14 cellular contexts compared by ENCODE assay signal in the genomic region with DNA sequence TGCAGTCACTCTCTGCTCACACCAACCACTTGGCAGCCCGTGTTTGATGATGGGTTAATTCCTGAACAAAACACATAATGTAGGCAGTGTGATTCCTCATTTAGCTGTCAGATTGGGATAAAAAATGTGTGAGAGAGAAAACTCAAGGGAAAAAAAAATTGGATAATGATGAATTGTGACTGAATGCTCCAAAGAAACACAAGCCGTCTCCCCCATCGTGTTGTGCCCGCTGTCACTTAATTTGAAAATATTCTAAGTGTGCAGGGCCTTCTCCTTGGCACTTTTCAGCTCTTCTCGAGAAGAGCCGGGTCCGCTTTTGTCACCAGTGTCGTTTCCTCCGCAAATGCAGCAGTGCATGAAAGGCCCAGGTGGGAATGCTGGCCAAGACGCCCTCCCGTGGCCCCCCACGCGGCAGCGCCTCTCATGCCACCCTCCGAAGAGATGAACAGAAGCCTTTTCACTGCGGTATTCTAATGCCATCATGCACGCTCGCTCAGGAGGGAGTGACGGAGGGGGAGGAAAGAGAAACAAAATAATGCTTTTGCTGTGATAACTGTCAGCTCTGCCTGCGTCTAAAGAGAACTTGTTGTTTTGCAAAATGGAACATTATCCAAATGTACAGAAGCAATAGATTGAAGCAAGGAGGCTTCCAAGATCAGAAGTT.
"Had no signal": no experiment of that assay in that cellular context is flagged by ENCODE, and none has a peak within 500 bp of the region (broad histone marks: within the 10 kb centered on the region; RNA-seq: fewer than 3 reads in every experiment).

No MANE protein-coding gene starts in this region.

- H3K4me3 ChIP-seq: cardiac muscle cell, colonic mucosa, mucosa of descending colon, thyroid gland, uterus had no signal

- FAIRE-seq: astrocyte had no signal

- H3K4me1 ChIP-seq: colonic mucosa, thyroid gland, uterus had no signal

- H3K9me3 ChIP-seq: colonic mucosa, mucosa of descending colon, thyroid gland, uterus had no signal

- H3K36me3 ChIP-seq: cardiac muscle cell, colonic mucosa, thyroid gland, uterus had no signal

- DNase-seq: activated CD4-positive, alpha-beta memory T cell treated with anti-CD3 and anti-CD28 coated beads for 36 hours; activated naive CD4-positive, alpha-beta T cell; colonic mucosa; effector CD4-positive, alpha-beta T cell; foreskin melanocyte; left cardiac atrium; mucosa of descending colon; stimulated activated CD4-positive, alpha-beta T cell treated with anti-CD3 and anti-CD28 coated beads, Interleukin-4, amount 100 ng/mL, for 1 hour; stimulated activated CD8-positive, alpha-beta memory T cell treated with anti-CD3 and anti-CD28 coated beads, Interleukin-4, amount 100 ng/mL, for 48 hours; T-helper 9 cell; thyroid gland; uterus had no signal

- H3K27ac ChIP-seq: cardiac muscle cell, colonic mucosa, thyroid gland, uterus had no signal

- H3K27me3 ChIP-seq: cardiac muscle cell, colonic mucosa, thyroid gland, uterus had no signal
